Comparison of ENCODE assay signal across 22 cellular contexts in the genomic region with DNA sequence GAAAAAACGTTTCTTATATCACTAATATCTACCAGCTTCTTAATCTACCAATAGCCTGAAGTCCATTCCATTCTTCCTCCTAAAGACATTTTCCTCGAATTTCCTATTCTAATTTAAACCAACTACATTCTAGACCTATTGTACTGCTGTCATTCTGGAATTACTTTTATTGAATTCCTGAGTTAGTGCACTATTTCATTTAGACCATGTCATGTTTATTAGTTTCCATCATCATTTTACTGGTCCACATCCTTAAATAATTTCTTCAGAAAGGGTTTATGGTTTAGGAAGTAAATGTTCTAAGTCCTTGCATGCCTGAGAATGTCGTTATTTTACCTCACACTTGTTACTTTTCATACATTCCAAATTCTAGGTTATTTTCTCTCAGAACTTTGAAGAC.
"Had no signal": no experiment of that assay in that cellular context is flagged by ENCODE, and none has a peak within 500 bp of the region (broad histone marks: within the 10 kb centered on the region; RNA-seq: fewer than 3 reads in every experiment).

No MANE protein-coding gene starts in this region.

- H3K9me2 ChIP-seq: SK-N-SH had no signal

- FAIRE-seq: RCC 7860 had no signal

- ATAC-seq: PC-3 had no signal

- H3K9me3 ChIP-seq: SK-N-SH had no signal

- H3K9ac ChIP-seq: SK-N-SH had no signal

- DNase-seq: KBM-7, MV-4-11, NCI-H1048, NCI-H1105, NCI-H1417, NCI-H1436 treated with DMSO at 0.1 percent for 48 hours, NCI-H1694, NCI-H187 treated with DMSO at 0.1 percent for 48 hours, NCI-H2029 treated with DMSO at 0.1 percent for 48 hours, NCI-H2227 treated with DMSO at 0.1 percent for 48 hours, NCI-H446, NCI-H510A, NCI-H524 treated with DMSO at 0.1 percent for 48 hours, NCI-H69, NCI-H774, PC-3, Right ventricle myocardium superior, RPMI8226, SK-N-SH, SW 1271, T-helper 1 cell had no signal

- H3K4me2 ChIP-seq: SK-N-SH had no signal
